ENCODE assay signal across 26 cellular contexts in the genomic region with DNA sequence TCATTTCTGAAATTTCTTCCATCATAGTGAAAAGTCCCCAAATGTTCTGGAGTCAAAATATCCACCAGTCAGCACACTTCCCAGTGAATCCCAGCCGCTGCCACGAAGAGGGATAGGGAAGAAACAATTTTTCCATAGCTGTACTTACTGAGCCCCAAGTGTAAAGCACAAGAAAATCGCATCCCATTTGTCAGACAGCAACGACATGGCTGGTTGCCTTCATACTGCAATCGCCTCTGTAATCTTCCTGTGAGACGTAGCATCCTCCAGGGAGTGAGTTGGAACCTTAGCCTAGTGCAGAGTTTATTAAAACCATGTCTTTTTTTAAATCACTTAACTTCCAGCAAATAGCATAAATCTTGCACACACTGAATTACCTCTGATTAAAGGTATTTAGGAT. TPM values are rescaled to one million over a fixed set of nuclear protein-coding genes. Genes with fewer than 3 reads are reported as not detected.
DNase-seq lines count a peak whose midpoint lies in the region; ATAC-seq, FAIRE-seq and TF ChIP-seq lines count a peak whose summit lies in the region.
"Had no signal": no experiment of that assay in that cellular context is flagged by ENCODE, and none has a peak within 500 bp of the region (broad histone marks: within the 10 kb centered on the region; RNA-seq: fewer than 3 reads in every experiment).

No MANE protein-coding gene starts in this region.

- in situ Hi-C loops in ACHN (cut with HindIII; ENCODE audit: low pct_ligation_motif_present, low pct_unique_long_range_greater_than_20kb, low sequenced_read_pairs), result no loop called here

- intact Hi-C loops in activated T-helper 1 cell treated with anti-CD3 and anti-CD28 coated beads, Interleukin-12 subunit alpha, Interleukin-12 subunit beta, Interleukin-2, Interleukin-4 antibody, amounts not matched to agents 30 ng/mL and 10 ng/mL and 1 ng/mL, durations not matched to agents 14 hours and 24 hours and 36 hours (cut with micrococcal nuclease), result no loop called here
- intact Hi-C loops in left cardiac atrium (cut with DNase I) (no loop called here), sciatic nerve (cut with DNase I) (no loop called here)

- no peak for TF ChIP-seq CTCF in D721Med (IDR thresholded peaks at IDR 0.05; ENCODE audit: insufficient read depth, missing control alignments)

- H3K4me3 Mint-ChIP-seq in activated T-helper 1 cell treated with anti-CD3 and anti-CD28 coated beads, Interleukin-12 subunit alpha, Interleukin-12 subunit beta, Interleukin-2, Interleukin-4 antibody, amounts not matched to agents 30 ng/mL and 10 ng/mL and 1 ng/mL, durations not matched to agents 14 hours and 24 hours and 36 hours, result no peak overlapping the region
- H3K4me3 Mint-ChIP-seq: CD4-positive, alpha-beta T cell; stimulated activated memory B cell treated with anti-CD40 and anti-IgM and Interleukin-4, amounts not matched to agents 10 μg/mL and 1 μg/mL and 100 μg/mL, for 72 hours; T-helper 1 cell treated with Interleukin-12 subunit alpha and Interleukin-12 subunit beta and Interleukin-4 antibody, amounts not matched to agents 30 μg/mL and 1 μg/mL, for 36 hours had no signal

- peak overlapping the region in 3 of 11 experiments; percentile 11 to 54 (median 27); a peak in 4 of 22 replicates for H3K9ac ChIP-seq in BLaER1 treated with 17β-estradiol and CSF1 and Interleukin-3, amounts not matched to agents 10 nM and 100 nM

- peak overlapping the region in 9 of 11 experiments; percentile 33 to 70 (median 64); a peak in 18 of 22 replicates for H3K4me2 ChIP-seq in BLaER1 treated with 17β-estradiol and CSF1 and Interleukin-3, amounts not matched to agents 10 nM and 100 nM

- peaks cover 0 to 83% (median 0%) of the 10 kb centered on the region in 11 experiments; a peak in 7 of 22 replicates for H4K20me1 ChIP-seq in BLaER1 treated with 17β-estradiol and CSF1 and Interleukin-3, amounts not matched to agents 10 nM and 100 nM

- H3K36me3 ChIP-seq in BLaER1 treated with 17β-estradiol and CSF1 and Interleukin-3, amounts not matched to agents 10 nM and 100 nM, result peaks cover 0 to 67% (median 4%) of the 10 kb centered on the region in 11 experiments; a peak in 9 of 22 replicates
- H3K36me3 ChIP-seq: HAP-1, vagina had no signal

- no peaks in the 10 kb centered on the region for H3K27me3 ChIP-seq in BLaER1 treated with 17β-estradiol and CSF1 and Interleukin-3, amounts not matched to agents 10 nM and 100 nM
- H3K27me3 ChIP-seq: testis, vagina had no signal

- H3K27ac ChIP-seq in BLaER1 treated with 17β-estradiol and CSF1 and Interleukin-3, amounts not matched to agents 10 nM and 100 nM, result peak overlapping the region in 5 of 11 experiments; percentile 32 to 75 (median 72); a peak in 9 of 22 replicates
- H3K27ac ChIP-seq: testis, vagina had no signal

- H3K9me3 ChIP-seq in BLaER1 treated with 17β-estradiol and CSF1 and Interleukin-3, amounts not matched to agents 10 nM and 100 nM (replicated peaks in 1 of 11), result 0 out of 22 replicates have a peak, but pooled peaks cover 0 to 7% (median 0%) of the 10 kb centered on the region in 11 experiments
- H3K9me3 ChIP-seq: HAP-1, mucosa of descending colon, testis, vagina had no signal

- FAIRE-seq in D721Med (lab: Jason Lieb, UNC), result no peak
- FAIRE-seq: islet of Langerhans had no signal

- no peaks in the 10 kb centered on the region for H3K9me3 Mint-ChIP-seq in activated T-helper 1 cell treated with anti-CD3 and anti-CD28 coated beads, Interleukin-12 subunit alpha, Interleukin-12 subunit beta, Interleukin-2, Interleukin-4 antibody, amounts not matched to agents 30 ng/mL and 10 ng/mL and 1 ng/mL, durations not matched to agents 14 hours and 24 hours and 36 hours
- H3K9me3 Mint-ChIP-seq: CD4-positive, alpha-beta T cell; stimulated activated memory B cell treated with anti-CD40 and anti-IgM and Interleukin-4, amounts not matched to agents 10 μg/mL and 1 μg/mL and 100 μg/mL, for 72 hours; T-helper 1 cell treated with Interleukin-12 subunit alpha and Interleukin-12 subunit beta and Interleukin-4 antibody, amounts not matched to agents 30 μg/mL and 1 μg/mL, for 36 hours had no signal

- peaks cover 35% of the 10 kb centered on the region for H3K36me3 Mint-ChIP-seq in activated T-helper 1 cell treated with anti-CD3 and anti-CD28 coated beads, Interleukin-12 subunit alpha, Interleukin-12 subunit beta, Interleukin-2, Interleukin-4 antibody, amounts not matched to agents 30 ng/mL and 10 ng/mL and 1 ng/mL, durations not matched to agents 14 hours and 24 hours and 36 hours (ENCODE audit: low read depth)

- no peaks in the 10 kb centered on the region for H3K27me3 Mint-ChIP-seq in activated T-helper 1 cell treated with anti-CD3 and anti-CD28 coated beads, Interleukin-12 subunit alpha, Interleukin-12 subunit beta, Interleukin-2, Interleukin-4 antibody, amounts not matched to agents 30 ng/mL and 10 ng/mL and 1 ng/mL, durations not matched to agents 14 hours and 24 hours and 36 hours (ENCODE audit: insufficient read depth)
- H3K27me3 Mint-ChIP-seq: CD4-positive, alpha-beta T cell; stimulated activated memory B cell treated with anti-CD40 and anti-IgM and Interleukin-4, amounts not matched to agents 10 μg/mL and 1 μg/mL and 100 μg/mL, for 72 hours had no signal

- H3K4me1 ChIP-seq in BLaER1 treated with 17β-estradiol and CSF1 and Interleukin-3, amounts not matched to agents 10 nM and 100 nM, result peaks cover 10 to 40% (median 23%) of the 10 kb centered on the region in 10 experiments
- H3K4me1 ChIP-seq: HAP-1 had no signal

- peak overlapping the region; percentile 0 for H3K27ac Mint-ChIP-seq in activated T-helper 1 cell treated with anti-CD3 and anti-CD28 coated beads, Interleukin-12 subunit alpha, Interleukin-12 subunit beta, Interleukin-2, Interleukin-4 antibody, amounts not matched to agents 30 ng/mL and 10 ng/mL and 1 ng/mL, durations not matched to agents 14 hours and 24 hours and 36 hours
- H3K27ac Mint-ChIP-seq: stimulated activated memory B cell treated with anti-CD40 and anti-IgM and Interleukin-4, amounts not matched to agents 10 μg/mL and 1 μg/mL and 100 μg/mL, for 72 hours; T-helper 1 cell treated with Interleukin-12 subunit alpha and Interleukin-12 subunit beta and Interleukin-4 antibody, amounts not matched to agents 30 μg/mL and 1 μg/mL, for 36 hours had no signal

- ATAC-seq in left cardiac atrium, result peak; percentile 27 to 76
- ATAC-seq in sciatic nerve, result peak; percentile 84
- no peak for ATAC-seq in GM19395 (IDR thresholded peaks at IDR 0.05; ENCODE audit: unreplicated experiment)
- ATAC-seq: activated naive CD4-positive, alpha-beta T cell treated with anti-CD3 and anti-CD28 coated beads, Interleukin-2, amount 50 U/mL, for 72 hours; mucosa of descending colon; stimulated activated memory B cell treated with anti-CD40 and anti-IgM and Interleukin-4, amounts not matched to agents 10 μg/mL and 1 μg/mL and 100 μg/mL, for 72 hours had no signal

- H3K4me1 Mint-ChIP-seq in activated T-helper 1 cell treated with anti-CD3 and anti-CD28 coated beads, Interleukin-12 subunit alpha, Interleukin-12 subunit beta, Interleukin-2, Interleukin-4 antibody, amounts not matched to agents 30 ng/mL and 10 ng/mL and 1 ng/mL, durations not matched to agents 14 hours and 24 hours and 36 hours (ENCODE audit: low read depth), result peaks cover 38% of the 10 kb centered on the region

- no peak overlapping the region for H3K4me3 ChIP-seq in BLaER1 treated with 17β-estradiol and CSF1 and Interleukin-3, amounts not matched to agents 10 nM and 100 nM
- H3K4me3 ChIP-seq: HAP-1, mucosa of descending colon, testis, vagina had no signal

- no peak for DNase-seq in activated T-helper 1 cell treated with anti-CD3 and anti-CD28 coated beads, Interleukin-12 subunit alpha, Interleukin-12 subunit beta, Interleukin-2, Interleukin-4 antibody, amounts not matched to agents 30 ng/mL and 10 ng/mL and 1 ng/mL, durations not matched to agents 14 hours and 24 hours and 36 hours (ENCODE audit: low spot score)
- DNase-seq in left cardiac atrium (no peak), sciatic nerve (ENCODE audit: low spot score) (no peak), D721Med (ENCODE audit: insufficient read length, low spot score) (no peak), ACHN (no peak), anterior cingulate cortex (lab: John Stamatoyannopoulos, UW) (no peak)
- DNase-seq: activated CD4-positive, alpha-beta T cell treated with anti-CD3 and anti-CD28 coated beads for 4 hours; CD4-positive, alpha-beta T cell; DMS153; foreskin melanocyte; hypothalamus; Kasumi-1; mucosa of descending colon; MV-4-11; NCI-H1694 treated with DMSO at 0.1 percent for 48 hours; NCI-H2171 treated with DMSO at 0.1 percent for 48 hours; NCI-H526; testis had no signal

RNA-seq across cellular contexts. Expression of gene GNG2, which starts 56.8 kb away (rescaled TPM):
- total RNA-seq in activated T-helper 1 cell treated with anti-CD3 and anti-CD28 coated beads, Interleukin-12 subunit alpha, Interleukin-12 subunit beta, Interleukin-2, Interleukin-4 antibody, amounts not matched to agents 30 ng/mL and 10 ng/mL and 1 ng/mL, durations not matched to agents 14 hours and 24 hours and 36 hours, result 126 and 128 TPM in 2 replicates
- total RNA-seq in left cardiac atrium (10 to 100 TPM; 15.0 to 25.6 TPM), sciatic nerve (180 TPM)
